In the genomic region with DNA sequence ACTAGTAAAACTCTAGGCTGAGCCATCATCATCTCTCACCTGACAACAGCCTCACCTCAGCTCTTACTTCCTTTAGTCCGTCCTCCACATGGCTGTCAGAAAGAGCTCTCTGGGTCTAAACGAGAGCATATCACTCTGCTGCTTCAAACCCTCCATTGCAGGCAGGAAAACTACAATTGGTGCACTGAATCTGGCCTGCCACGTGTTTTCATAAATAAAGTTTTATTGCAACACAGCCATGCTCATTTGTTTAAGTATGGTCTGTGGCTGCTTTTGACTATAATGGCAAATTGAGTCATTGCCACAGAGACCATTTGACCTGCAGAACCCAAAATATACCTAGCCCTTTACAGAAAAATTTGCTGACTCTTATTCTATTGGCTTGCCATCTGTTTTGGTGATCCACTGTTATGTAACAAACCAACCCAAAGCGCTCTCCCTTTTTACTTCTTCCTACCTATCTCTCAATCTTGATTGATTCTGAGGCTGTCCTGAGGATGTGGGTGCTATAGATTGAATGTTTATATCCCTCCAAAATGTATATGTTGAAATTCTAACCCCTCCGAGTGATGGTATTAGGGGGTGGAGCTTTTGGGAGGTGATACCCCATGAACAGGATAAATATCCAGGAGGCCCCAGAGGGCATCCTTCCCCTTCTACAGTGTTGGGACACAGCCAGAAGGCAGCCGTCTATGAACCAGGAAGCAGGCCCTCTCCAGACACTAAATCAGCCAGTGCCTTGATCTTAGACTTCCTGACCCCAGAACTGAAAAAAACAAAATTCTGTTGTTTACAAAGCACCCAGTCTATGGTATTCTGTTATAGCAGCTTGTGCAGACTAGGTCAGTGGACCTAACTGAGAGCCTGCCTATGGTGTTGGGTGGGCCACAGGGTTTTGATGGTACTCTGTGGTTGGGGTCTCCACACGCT, we compare ENCODE assay signal across 25 cellular contexts.
"Had no signal": no experiment of that assay in that cellular context is flagged by ENCODE, and none has a peak within 500 bp of the region (broad histone marks: within the 10 kb centered on the region; RNA-seq: fewer than 3 reads in every experiment).

No MANE protein-coding gene starts in this region.

- DNase-seq: islet precursor cell; left ventricle myocardium superior; lower lobe of right lung; mammary epithelial cell; mesendoderm; naive B cell; natural killer cell; pancreas; posterior cingulate gyrus; retina; right cardiac atrium; sigmoid colon; small intestine; spleen; stimulated activated CD4-positive, alpha-beta T cell treated with anti-CD3 and anti-CD28 coated beads, Interleukin-4, amount 100 ng/mL, for 24 hours; stimulated activated naive CD4-positive, alpha-beta T cell treated with Interleukin-2 at 50 U/mL for 16 hours; stimulated activated naive CD8-positive, alpha-beta T cell treated with anti-CD3 and anti-CD28 coated beads, Interleukin-15, amount 100 ng/mL, for 72 hours; substantia nigra; upper lobe of left lung had no signal

- H3K36me3 ChIP-seq: lower lobe of right lung, pancreas, prostate gland, sigmoid colon, spleen, tibial nerve, upper lobe of left lung, vagina had no signal

- H3K4me2 ChIP-seq: hepatocyte had no signal

- H3K4me3 Mint-ChIP-seq: mesothelial cell of epicardium; naive B cell; natural killer cell; stimulated activated memory B cell treated with anti-CD40 and anti-IgM and Interleukin-4, amounts not matched to agents 10 μg/mL and 1 μg/mL and 100 μg/mL, for 72 hours; stimulated activated naive CD8-positive, alpha-beta T cell treated with anti-CD3 and anti-CD28 coated beads, Interleukin-15, amount 100 ng/mL, for 72 hours had no signal

- H3K9me3 ChIP-seq: lower lobe of right lung, pancreas, prostate gland, sigmoid colon, upper lobe of left lung, vagina had no signal

- H3K27me3 ChIP-seq: hepatocyte, pancreas, sigmoid colon, spleen, tibial nerve, upper lobe of left lung, vagina had no signal

- H3K27ac ChIP-seq: hepatocyte, lower lobe of right lung, pancreas, prostate gland, sigmoid colon, spleen, tibial nerve, upper lobe of left lung, vagina had no signal

- H3K4me3 ChIP-seq: hepatocyte, lower lobe of right lung, pancreas, prostate gland, sigmoid colon, spleen, tibial nerve, upper lobe of left lung, vagina had no signal

- FAIRE-seq: pancreas, small intestine had no signal

- H2AFZ ChIP-seq: hepatocyte had no signal

- H3K4me1 ChIP-seq: lower lobe of right lung, pancreas, prostate gland, sigmoid colon, spleen, tibial nerve, upper lobe of left lung, vagina had no signal

- H3K27me3 Mint-ChIP-seq: stimulated activated naive CD8-positive, alpha-beta T cell treated with anti-CD3 and anti-CD28 coated beads, Interleukin-15, amount 100 ng/mL, for 72 hours had no signal

- ATAC-seq: left ventricle myocardium superior; lower lobe of right lung; natural killer cell; pancreas; right cardiac atrium; stimulated activated memory B cell treated with anti-CD40 and anti-IgM and Interleukin-4, amounts not matched to agents 10 μg/mL and 1 μg/mL and 100 μg/mL, for 72 hours; stimulated activated naive CD8-positive, alpha-beta T cell treated with anti-CD3 and anti-CD28 coated beads, Interleukin-15, amount 100 ng/mL, for 72 hours had no signal

- H3K79me2 ChIP-seq: hepatocyte had no signal

- H3K27ac Mint-ChIP-seq: mesothelial cell of epicardium; naive B cell; natural killer cell; stimulated activated memory B cell treated with anti-CD40 and anti-IgM and Interleukin-4, amounts not matched to agents 10 μg/mL and 1 μg/mL and 100 μg/mL, for 72 hours had no signal

- H3K4me1 Mint-ChIP-seq: naive B cell; natural killer cell; stimulated activated memory B cell treated with anti-CD40 and anti-IgM and Interleukin-4, amounts not matched to agents 10 μg/mL and 1 μg/mL and 100 μg/mL, for 72 hours; stimulated activated naive CD8-positive, alpha-beta T cell treated with anti-CD3 and anti-CD28 coated beads, Interleukin-15, amount 100 ng/mL, for 72 hours had no signal

- H3K36me3 Mint-ChIP-seq: naive B cell; natural killer cell; stimulated activated memory B cell treated with anti-CD40 and anti-IgM and Interleukin-4, amounts not matched to agents 10 μg/mL and 1 μg/mL and 100 μg/mL, for 72 hours had no signal

- H3K9me3 Mint-ChIP-seq: natural killer cell had no signal
